In genomic region chr2:96549967-96550786, GRCh38 we compare ENCODE assay signal across 1 cellular context.
A peak's percentile ranks its signal among the peaks of the same experiment; 100 is the strongest.
TF ChIP-seq lines count a peak whose summit lies in the region.

No MANE protein-coding gene starts in this region.

TF ChIP-seq in WTC11, 78 proteins besides CTCF, POLR2A, EP300 and RAD21 (continued from another document and continues in another):
- TF ChIP-seq TEAD1 (CRISPR knock-in tag; IDR thresholded peaks at IDR 0.05), result peak; percentile 63; the same call in 1 of the 2 replicates
- no peak for TF ChIP-seq GTF2I (CRISPR knock-in tag; conservative IDR thresholded peaks at IDR 0.05)
- TF ChIP-seq USF2 (CRISPR knock-in tag; IDR thresholded peaks at IDR 0.05), result peak; percentile 72
- TF ChIP-seq TP53 (CRISPR knock-in tag; IDR thresholded peaks at IDR 0.05), result peak; percentile 69; the same call in 1 of the 2 replicates
- no peak for TF ChIP-seq JUN (CRISPR knock-in tag; IDR thresholded peaks at IDR 0.05)
- TF ChIP-seq ZBTB43 (CRISPR knock-in tag; IDR thresholded peaks at IDR 0.05), result no peak
- TF ChIP-seq MLX (CRISPR knock-in tag; IDR thresholded peaks at IDR 0.05), result no peak
- peak; percentile 57; the same call in 1 of the 2 replicates for TF ChIP-seq PRRX2 (CRISPR knock-in tag; IDR thresholded peaks at IDR 0.05)
- TF ChIP-seq HMGA2 (CRISPR knock-in tag; IDR thresholded peaks at IDR 0.05), result no peak
- TF ChIP-seq NR1H2 (CRISPR knock-in tag; IDR thresholded peaks at IDR 0.05), result no peak
- TF ChIP-seq NR2C2 (CRISPR knock-in tag; IDR thresholded peaks at IDR 0.05), result no peak
- no peak for TF ChIP-seq NR3C1 (CRISPR knock-in tag; conservative IDR thresholded peaks at IDR 0.05; ENCODE audit: low read depth)
- TF ChIP-seq CREB1 (CRISPR knock-in tag; IDR thresholded peaks at IDR 0.05), result no peak
- TF ChIP-seq NFATC4 (CRISPR knock-in tag; IDR thresholded peaks at IDR 0.05), result no peak
- no peak for TF ChIP-seq FOXJ3 (CRISPR knock-in tag; IDR thresholded peaks at IDR 0.05; ENCODE audit: borderline replicate concordance)
- TF ChIP-seq USF1 (CRISPR knock-in tag; IDR thresholded peaks at IDR 0.05), result peak; percentile 61; the same call in 1 of the 2 replicates
- no peak for TF ChIP-seq PREB (CRISPR knock-in tag; IDR thresholded peaks at IDR 0.05; ENCODE audit: borderline replicate concordance)
- TF ChIP-seq ZNF121 (CRISPR knock-in tag; IDR thresholded peaks at IDR 0.05), result peak; percentile 31; the same call in 1 of the 2 replicates
- TF ChIP-seq ZBTB21 (CRISPR knock-in tag; IDR thresholded peaks at IDR 0.05; ENCODE audit: borderline replicate concordance), result no peak
- no peak for TF ChIP-seq ZNF416 (CRISPR knock-in tag; IDR thresholded peaks at IDR 0.05)
- TF ChIP-seq ZNF423 (CRISPR knock-in tag; IDR thresholded peaks at IDR 0.05), result peak; percentile 40; the same call in 1 of the 2 replicates
- TF ChIP-seq SMAD3 (CRISPR knock-in tag; IDR thresholded peaks at IDR 0.05; ENCODE audit: borderline replicate concordance), result no peak; the same call in 1 of the 2 replicates
- no peak for TF ChIP-seq CBFB (CRISPR knock-in tag; IDR thresholded peaks at IDR 0.05; ENCODE audit: low read depth)
- no peak for TF ChIP-seq SMAD4 (CRISPR knock-in tag; IDR thresholded peaks at IDR 0.05)
- no peak for TF ChIP-seq ZNF263 (CRISPR knock-in tag; IDR thresholded peaks at IDR 0.05; ENCODE audit: low read depth)
- TF ChIP-seq ZSCAN18 (CRISPR knock-in tag; IDR thresholded peaks at IDR 0.05), result no peak
- TF ChIP-seq E2F1 (CRISPR knock-in tag; IDR thresholded peaks at IDR 0.05), result no peak
- no peak for TF ChIP-seq CDX4 (CRISPR knock-in tag; IDR thresholded peaks at IDR 0.05; ENCODE audit: borderline replicate concordance)
- no peak for TF ChIP-seq ATF6 (CRISPR knock-in tag; IDR thresholded peaks at IDR 0.05)
- no peak for TF ChIP-seq ZNF532 (CRISPR knock-in tag; IDR thresholded peaks at IDR 0.05; ENCODE audit: borderline replicate concordance)
- no peak for TF ChIP-seq ZNF281 (CRISPR knock-in tag; IDR thresholded peaks at IDR 0.05)
- TF ChIP-seq ZNF396 (CRISPR knock-in tag; IDR thresholded peaks at IDR 0.05; ENCODE audit: borderline replicate concordance), result no peak; the same call in 1 of the 2 replicates
- no peak for TF ChIP-seq ZNF671 (CRISPR knock-in tag; IDR thresholded peaks at IDR 0.05)
- peak; percentile 62; the same call in 1 of the 2 replicates for TF ChIP-seq ARID4B (CRISPR knock-in tag; IDR thresholded peaks at IDR 0.05; ENCODE audit: borderline replicate concordance)
- TF ChIP-seq ZNF219 (CRISPR knock-in tag; IDR thresholded peaks at IDR 0.05; ENCODE audit: borderline replicate concordance), result no peak
- TF ChIP-seq KAT7 (CRISPR knock-in tag; IDR thresholded peaks at IDR 0.05; ENCODE audit: borderline replicate concordance), result no peak
